Comparison of ENCODE assay signal across 22 cellular contexts in the genomic region with DNA sequence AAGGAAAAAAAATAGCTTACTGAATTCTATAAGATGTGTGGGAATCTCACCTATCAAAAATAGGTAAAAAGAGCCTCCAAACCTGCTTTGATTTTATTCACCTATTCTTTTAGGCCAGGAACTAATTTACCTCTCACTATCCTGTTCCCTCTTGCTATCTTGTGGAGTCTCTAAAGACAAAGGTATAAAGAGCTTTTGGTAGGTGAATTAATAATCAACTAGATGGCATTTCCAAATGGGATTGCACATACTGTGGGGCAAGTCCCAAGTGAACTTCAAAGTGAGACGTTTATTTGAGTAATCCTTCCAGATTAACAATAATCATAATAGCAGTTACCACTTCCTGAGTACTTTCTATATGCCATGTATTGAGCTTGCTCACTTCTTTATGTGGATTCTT. TPM values are rescaled to one million over a fixed set of nuclear protein-coding genes. Genes with fewer than 3 reads are reported as not detected.
DNase-seq lines count a peak whose midpoint lies in the region; ATAC-seq, FAIRE-seq and TF ChIP-seq lines count a peak whose summit lies in the region.
"Had no signal": no experiment of that assay in that cellular context is flagged by ENCODE, and none has a peak within 500 bp of the region (broad histone marks: within the 10 kb centered on the region; RNA-seq: fewer than 3 reads in every experiment).

No MANE protein-coding gene starts in this region.

- TF ChIP-seq CTCF in CD4-positive, alpha-beta T cell (IDR thresholded peaks at IDR 0.05): no peak
- TF ChIP-seq CTCF in nephron progenitor cell (IDR thresholded peaks at IDR 0.05): no peak

- H3K27me3 ChIP-seq in CD4-positive, alpha-beta T cell (ENCODE audit: control insufficient read depth, insufficient read depth, low read length): no peaks in the 10 kb centered on the region
- no peaks in the 10 kb centered on the region for H3K27me3 ChIP-seq in endocrine pancreas (ENCODE audit: control insufficient read depth, insufficient read depth, low read length)
- H3K27me3 ChIP-seq: colonic mucosa, foreskin keratinocyte, pancreas, SJSA1 had no signal

- no peak overlapping the region for H3K27ac ChIP-seq in CD4-positive, alpha-beta T cell (ENCODE audit: low read depth, low read length)
- no peak overlapping the region for H3K27ac ChIP-seq in caudate nucleus (ENCODE audit: low read depth, low read length)
- H3K27ac ChIP-seq: colonic mucosa, epithelial cell of prostate, foreskin keratinocyte, SJSA1 had no signal

- in situ Hi-C loops in KBM-7 (cut with MboI; ENCODE audit: low pct_unique_long_range_greater_than_20kb, low sequenced_read_pairs): no loop called here

- no peak for DNase-seq in CD4-positive, alpha-beta T cell
- DNase-seq in H54 (ENCODE audit: insufficient read length, low spot score) (no peak), nephron progenitor cell (no peak), KBM-7 (no peak), caudate nucleus (lab: John Stamatoyannopoulos, UW) (no peak)
- DNase-seq: activated CD4-positive, CD25-positive, alpha-beta regulatory T cell; activated naive CD4-positive, alpha-beta T cell treated with Interleukin-2 at 50 U/mL for 16 hours; colonic mucosa; foreskin keratinocyte; GF-D8; Kasumi-1; mucosa of descending colon; NCI-H69; pancreas; PC-3; stimulated activated CD4-positive, alpha-beta T cell treated with anti-CD3 and anti-CD28 coated beads, Interleukin-2, amount 100 ng/mL, for 48 hours had no signal

- H3K9ac ChIP-seq in endocrine pancreas (ENCODE audit: control insufficient read depth, insufficient read depth, low read length): no peak overlapping the region

- H3K4me3 Mint-ChIP-seq in CD4-positive, alpha-beta T cell: peak overlapping the region; percentile 88
- H3K4me3 Mint-ChIP-seq in nephron progenitor cell: peak overlapping the region; percentile 30

- H3K27ac Mint-ChIP-seq in CD4-positive, alpha-beta T cell: peak overlapping the region; percentile 86
- H3K27ac Mint-ChIP-seq in nephron progenitor cell: no peak overlapping the region

- peak overlapping the region; percentile 96 for H3K4me3 ChIP-seq in endocrine pancreas (ENCODE audit: control insufficient read depth, insufficient read depth, low read length)
- H3K4me3 ChIP-seq: GM12878, mucosa of descending colon, SJSA1 had no signal

- POLR2A ChIA-PET in CD4-positive, alpha-beta T cell (lab: Charles Lee): interaction anchor here (1.1 to 4.9 kb wide), 3 partner anchors 10 to 104 kb away, joined by 3 to 94 read pairs (median 3); a partner anchor contains a TSS

- H3K36me3 ChIP-seq in endocrine pancreas (ENCODE audit: control insufficient read depth, insufficient read depth, low read length): no peaks in the 10 kb centered on the region
- H3K36me3 ChIP-seq: colonic mucosa had no signal

- no peaks in the 10 kb centered on the region for H3K9me3 Mint-ChIP-seq in CD4-positive, alpha-beta T cell
- peaks cover 5% of the 10 kb centered on the region for H3K9me3 Mint-ChIP-seq in nephron progenitor cell

- no peaks in the 10 kb centered on the region for H3K27me3 Mint-ChIP-seq in CD4-positive, alpha-beta T cell
- H3K27me3 Mint-ChIP-seq in nephron progenitor cell (ENCODE audit: low read depth, poor library complexity): peaks cover 2% of the 10 kb centered on the region

- intact Hi-C loops in CD4-positive, alpha-beta T cell (cut with DNase I, micrococcal nuclease): loop anchor here in 1 of 2 experiments (2.0 kb wide), 1 partner anchor 24 kb away; no protein-coding TSS in a partner anchor

- FAIRE-seq in H54 (lab: Jason Lieb, UNC): peak; percentile 6
- FAIRE-seq: D721Med, GM12878, pancreas had no signal

- H3K4me1 Mint-ChIP-seq in CD4-positive, alpha-beta T cell (ENCODE audit: low read depth): peaks cover 54% of the 10 kb centered on the region
- peaks cover 31% of the 10 kb centered on the region for H3K4me1 Mint-ChIP-seq in nephron progenitor cell

- no peak for TF ChIP-seq POLR2A in H54 (IDR thresholded peaks at IDR 0.05; ENCODE audit: low read depth, low read length)

- peaks cover 49% of the 10 kb centered on the region for H3K36me3 Mint-ChIP-seq in CD4-positive, alpha-beta T cell (ENCODE audit: low read depth)
- H3K36me3 Mint-ChIP-seq in nephron progenitor cell (ENCODE audit: low read depth): peaks cover 36% of the 10 kb centered on the region

- CTCF ChIA-PET in CD4-positive, alpha-beta T cell (lab: Charles Lee): interaction anchor here (0.7 kb wide), 1 partner anchor 19 kb away, joined by 3 read pairs; no protein-coding TSS in a partner anchor

- no peak for ATAC-seq in CD4-positive, alpha-beta T cell (ENCODE audit: poor library complexity)
- no peak for ATAC-seq in HG02759 (IDR thresholded peaks at IDR 0.05; ENCODE audit: unreplicated experiment)
- ATAC-seq: foreskin keratinocyte, GM12878, mucosa of descending colon, pancreas, PC-3 had no signal

- H3K4me1 ChIP-seq in endocrine pancreas (ENCODE audit: control insufficient read depth, insufficient read depth, low read length): peaks cover 5% of the 10 kb centered on the region

- no peaks in the 10 kb centered on the region for H3K9me3 ChIP-seq in CD4-positive, alpha-beta T cell (ENCODE audit: control insufficient read depth, low read length)
- no peaks in the 10 kb centered on the region for H3K9me3 ChIP-seq in endocrine pancreas (ENCODE audit: control insufficient read depth, low read length)
- H3K9me3 ChIP-seq: colonic mucosa, mucosa of descending colon, pancreas, SJSA1 had no signal

RNA-seq across cellular contexts. Expression of a gene that starts 2.8 kb away (rescaled TPM):
- total RNA-seq in CD4-positive, alpha-beta T cell: 10 to 100 TPM; 31.4 to 31.9 TPM
